Comparison of ENCODE assay signal across 10 cellular contexts in genomic region chr5:123099514-123100151, GRCh38. TPM values are rescaled to one million over a fixed set of nuclear protein-coding genes. Genes with fewer than 3 reads are reported as not detected.
DNase-seq lines count a peak whose midpoint lies in the region; ATAC-seq and TF ChIP-seq lines count a peak whose summit lies in the region.
"Had no signal": no experiment of that assay in that cellular context is flagged by ENCODE, and none has a peak within 500 bp of the region (broad histone marks: within the 10 kb centered on the region; RNA-seq: fewer than 3 reads in every experiment).

No MANE protein-coding gene starts in this region.

- POLR2A ChIA-PET in WTC11 (lab: Charles Lee) = interaction anchor here (1.1 kb wide), 1 partner anchor 20 kb away, joined by 3 read pairs; no protein-coding TSS in a partner anchor

- ATAC-seq in WTC11 (peak; percentile 40), right cardiac atrium (peak; percentile 65 to 77), gastrocnemius medialis (peak in 1 of 2 donors; percentile 18), GM21723 (IDR thresholded peaks at IDR 0.05; ENCODE audit: unreplicated experiment) (no peak), GM19324 (IDR thresholded peaks at IDR 0.05; ENCODE audit: low FRiP score, unreplicated experiment) (no peak), HG03469 (IDR thresholded peaks at IDR 0.05; ENCODE audit: unreplicated experiment) (no peak)

- H3K4me3 Mint-ChIP-seq in WTC11 = peak overlapping the region; percentile 82
- H3K4me3 Mint-ChIP-seq: activated naive CD8-positive, alpha-beta T cell had no signal

- H3K27ac ChIP-seq in right cardiac atrium (ENCODE audit: low read length) (no peak overlapping the region), gastrocnemius medialis (no peak overlapping the region)

- CTCF ChIA-PET in WTC11 (lab: Charles Lee) = interaction anchor here (0.6 to 1.4 kb wide), 7 partner anchors 9 to 583 kb away, joined by 3 to 5 read pairs (median 4); no protein-coding TSS in a partner anchor

- H3K4me1 Mint-ChIP-seq in WTC11 = peaks cover 22% of the 10 kb centered on the region

- H3K4me1 ChIP-seq in HAP-1 = no peaks in the 10 kb centered on the region
- H3K4me1 ChIP-seq in right cardiac atrium (ENCODE audit: control insufficient read depth, insufficient read depth, low read length) = no peaks in the 10 kb centered on the region
- peaks cover 4 to 7% of the 10 kb centered on the region in 2 donors for H3K4me1 ChIP-seq in gastrocnemius medialis

- TF ChIP-seq POLR2A in gastrocnemius medialis (IDR thresholded peaks at IDR 0.05) = no peak

- peaks cover 87% of the 10 kb centered on the region for H3K27me3 Mint-ChIP-seq in WTC11 (ENCODE audit: low read depth)

- intact Hi-C loops in right cardiac atrium (cut with DNase I) = no loop called here
- intact Hi-C loops in gastrocnemius medialis (cut with DNase I; ENCODE audit: low total_unique reads) = no loop called here

- DNase-seq in HAP-1 (ENCODE audit: low spot score in 2 of 2) (peak; percentile 11 to 68), WTC11 (ENCODE audit: low spot score) (peak; percentile 62), right cardiac atrium (peak; percentile 31 to 65 (median 61)), gastrocnemius medialis (no peak), NCI-H524 treated with DMSO at 0.1 percent for 48 hours (lab: John Stamatoyannopoulos, UW) (no peak)

- in situ Hi-C loops in HAP-1 (cut with MboI; ENCODE audit: low sequenced_read_pairs) (no loop called here), gastrocnemius medialis (cut with MboI; ENCODE audit: low sequenced_read_pairs in 4 of 4) (no loop called here)

- no peaks in the 10 kb centered on the region for H3K9me3 Mint-ChIP-seq in WTC11
- H3K9me3 Mint-ChIP-seq: natural killer cell treated with Interleukin-12 subunit alpha and Interleukin-12 subunit beta and Interleukin-15 and Interleukin-18, amount 100 ng/mL, for 72 hours had no signal

- H3K27ac Mint-ChIP-seq in WTC11 = no peak overlapping the region
- H3K27ac Mint-ChIP-seq: activated naive CD8-positive, alpha-beta T cell; natural killer cell treated with Interleukin-12 subunit alpha and Interleukin-12 subunit beta and Interleukin-15 and Interleukin-18, amount 100 ng/mL, for 72 hours had no signal

- 23% methylated on average over 45 of the region's 45 CpGs for whole genome bisulfite sequencing in right cardiac atrium

- peak overlapping the region; percentile 18 for H3K4me3 ChIP-seq in HAP-1
- H3K4me3 ChIP-seq in right cardiac atrium (ENCODE audit: low read length) = peak overlapping the region; percentile 31
- H3K4me3 ChIP-seq in gastrocnemius medialis = peak overlapping the region; percentile 5 to 36 (median 28)

- no peaks in the 10 kb centered on the region; the same call in 1 of the 2 replicates for H3K36me3 ChIP-seq in HAP-1 (replicated peaks)
- no peaks in the 10 kb centered on the region for H3K36me3 ChIP-seq in gastrocnemius medialis

- H3K9me3 ChIP-seq in HAP-1 = no peaks in the 10 kb centered on the region
- H3K9me3 ChIP-seq in right cardiac atrium (ENCODE audit: control insufficient read depth, low read length) = no peaks in the 10 kb centered on the region
- H3K9me3 ChIP-seq in gastrocnemius medialis = no peaks in the 10 kb centered on the region

- H3K36me3 Mint-ChIP-seq in WTC11 = no peaks in the 10 kb centered on the region
- H3K36me3 Mint-ChIP-seq: activated naive CD8-positive, alpha-beta T cell; natural killer cell treated with Interleukin-12 subunit alpha and Interleukin-12 subunit beta and Interleukin-15 and Interleukin-18, amount 100 ng/mL, for 72 hours had no signal

- H3K27me3 ChIP-seq in HAP-1 (ENCODE audit: low read depth) = no peaks in the 10 kb centered on the region
- peaks cover 2% of the 10 kb centered on the region for H3K27me3 ChIP-seq in right cardiac atrium (ENCODE audit: control insufficient read depth, insufficient read depth)
- peaks cover 57 to 65% (median 61%) of the 10 kb centered on the region in 3 donors for H3K27me3 ChIP-seq in gastrocnemius medialis

- TF ChIP-seq CTCF in WTC11 (IDR thresholded peaks at IDR 0.05) (no peak), gastrocnemius medialis (IDR thresholded peaks at IDR 0.05 in 4 of 5, conservative IDR thresholded peaks at IDR 0.05 in 1 of 5) (peak in 1 of 5 experiments; percentile 14)

TF ChIP-seq in WTC11, 78 proteins besides CTCF, POLR2A, EP300 and RAD21 (continues in another document):
- TF ChIP-seq NFATC4 (CRISPR knock-in tag; IDR thresholded peaks at IDR 0.05) = no peak
- peak; percentile 42; the same call in 1 of the 2 replicates for TF ChIP-seq RELA (CRISPR knock-in tag; IDR thresholded peaks at IDR 0.05; ENCODE audit: borderline replicate concordance)
- no peak for TF ChIP-seq RORB (CRISPR knock-in tag; IDR thresholded peaks at IDR 0.05)
- 0 out of 2 replicates have a peak, but pooled peaks have one; percentile 45 for TF ChIP-seq E2F5 (CRISPR knock-in tag; IDR thresholded peaks at IDR 0.05)
- no peak for TF ChIP-seq PRRX2 (CRISPR knock-in tag; IDR thresholded peaks at IDR 0.05)
- TF ChIP-seq ZNF512 (CRISPR knock-in tag; IDR thresholded peaks at IDR 0.05; ENCODE audit: borderline replicate concordance) = no peak
- TF ChIP-seq NR2C2 (CRISPR knock-in tag; IDR thresholded peaks at IDR 0.05) = no peak
- no peak for TF ChIP-seq GRHL2 (CRISPR knock-in tag; IDR thresholded peaks at IDR 0.05; ENCODE audit: insufficient replicate concordance, severe bottlenecking)
- TF ChIP-seq SMAD4 (CRISPR knock-in tag; IDR thresholded peaks at IDR 0.05) = no peak
- 0 out of 2 replicates have a peak, but pooled peaks have one; percentile 30 for TF ChIP-seq MLX (CRISPR knock-in tag; IDR thresholded peaks at IDR 0.05)
- TF ChIP-seq E2F4 (CRISPR knock-in tag; IDR thresholded peaks at IDR 0.05; ENCODE audit: borderline replicate concordance, low read depth) = no peak
- TF ChIP-seq ATF1 (CRISPR knock-in tag; IDR thresholded peaks at IDR 0.05) = peak; percentile 71; the same call in 1 of the 2 replicates
- TF ChIP-seq ZNF317 (CRISPR knock-in tag; IDR thresholded peaks at IDR 0.05; ENCODE audit: borderline replicate concordance, low read depth) = no peak
- peak; percentile 55 for TF ChIP-seq ZNF423 (CRISPR knock-in tag; IDR thresholded peaks at IDR 0.05)
- TF ChIP-seq KAT7 (CRISPR knock-in tag; IDR thresholded peaks at IDR 0.05; ENCODE audit: borderline replicate concordance) = peak; percentile 96; the same call in 1 of the 2 replicates

RNA-seq across cellular contexts. Expression of gene PRDM6, which starts 10.6 kb away (rescaled TPM):
- total RNA-seq in WTC11 (2021) (0.27 to 0.37 TPM (median 0.28 TPM) in 3 replicates), right cardiac atrium (1 to 10 TPM in 3 of 4 donors, under 1 TPM in 1; 0.65 to 2.4 (median 1.5) TPM), gastrocnemius medialis (under 1 TPM; 0.02 to 0.61 (median 0.14) TPM)
- 0.48 TPM for polyA plus RNA-seq in right cardiac atrium
- total RNA-seq: natural killer cell treated with Interleukin-12 subunit alpha and Interleukin-12 subunit beta and Interleukin-15 and Interleukin-18, amount 100 ng/mL, for 72 hours had no signal

Comparison
In these comparisons a context has a peak if more than half of its experiments do, and no peak if none do; other contexts are left out.
1. DNase-seq: peak in HAP-1 (2 of 2), WTC11 (single experiment) and right cardiac atrium (3 of 3); none in gastrocnemius medialis (0 of 2) and NCI-H524 treated with DMSO at 0.1 percent for 48 hours (single experiment).
2. ATAC-seq: peak in WTC11 (single experiment) and right cardiac atrium (2 of 2); none in GM21723 (single experiment), GM19324 (single experiment) and HG03469 (single experiment).
3. Peak in every context shown above with its lines, with median percentiles within 50 percentile points of each other: H3K4me3 ChIP-seq.